8 cellular contexts compared by ENCODE assay signal in genomic region chr3:149575213-149575961, GRCh38.
DNase-seq lines count a peak whose midpoint lies in the region; ATAC-seq and TF ChIP-seq lines count a peak whose summit lies in the region.

No MANE protein-coding gene starts in this region.

- peak overlapping the region; percentile 64 for H3K27ac ChIP-seq in cardiac muscle cell
- peak overlapping the region; percentile 97 for H3K27ac ChIP-seq in smooth muscle cell (ENCODE audit: low read depth)

- peak overlapping the region; percentile 69 for H3K9ac ChIP-seq in smooth muscle cell (ENCODE audit: low read depth)

- H3K4me3 ChIP-seq in cardiac muscle cell (no peak overlapping the region), smooth muscle cell (no peak overlapping the region)

- peaks cover 2% of the 10 kb centered on the region for H3K36me3 Mint-ChIP-seq in T-helper 17 cell (ENCODE audit: low read depth)

- H2AFZ ChIP-seq in smooth muscle cell (ENCODE audit: low read depth): no peak overlapping the region

- no peak overlapping the region for H3K4me3 Mint-ChIP-seq in T-helper 17 cell

- H3K27ac Mint-ChIP-seq in T-helper 17 cell: peak overlapping the region; percentile 51

- peak overlapping the region; percentile 82 for H3K4me2 ChIP-seq in smooth muscle cell

- ATAC-seq in T-helper 17 cell (no peak), HG03565 (IDR thresholded peaks at IDR 0.05; ENCODE audit: unreplicated experiment) (no peak), HG02870 (IDR thresholded peaks at IDR 0.05; ENCODE audit: unreplicated experiment) (no peak)

- 17% methylated on average over 7 of the region's 7 CpGs for WGBS in smooth muscle cell (ENCODE audit: low lambda C conversion rate)

- H3K27me3 ChIP-seq in cardiac muscle cell (no peaks in the 10 kb centered on the region), smooth muscle cell (ENCODE audit: low read depth) (no peaks in the 10 kb centered on the region)

- H3K4me1 Mint-ChIP-seq in T-helper 17 cell: peaks cover 14% of the 10 kb centered on the region

- TF ChIP-seq CTCF in cardiac muscle cell (IDR thresholded peaks at IDR 0.05; ENCODE audit: low read depth, low read length): no peak
- TF ChIP-seq CTCF in smooth muscle cell (IDR thresholded peaks at IDR 0.05; ENCODE audit: borderline replicate concordance, insufficient read depth, poor library complexity, severe bottlenecking): no peak

- H3K9me3 ChIP-seq in T-helper 17 cell (ENCODE audit: control insufficient read depth, low read length, poor library complexity, severe bottlenecking) (no peaks in the 10 kb centered on the region), cardiac muscle cell (ENCODE audit: low read depth) (no peaks in the 10 kb centered on the region), smooth muscle cell (replicated peaks; ENCODE audit: low read depth) (no peaks in the 10 kb centered on the region)

- peaks cover 39% of the 10 kb centered on the region for H3F3A ChIP-seq in smooth muscle cell (ENCODE audit: low read depth)

- peaks cover 17% of the 10 kb centered on the region for H4K20me1 ChIP-seq in smooth muscle cell (ENCODE audit: low read depth)

- H3K4me1 ChIP-seq in cardiac muscle cell (ENCODE audit: low read depth) (peaks cover 46% of the 10 kb centered on the region), smooth muscle cell (ENCODE audit: low read depth) (peaks cover 32% of the 10 kb centered on the region)

- DNase-seq in GOT3 (lab: John Stamatoyannopoulos, UW): peak; percentile 74
- no peak for DNase-seq in T-helper 17 cell
- DNase-seq in cardiac muscle cell (ENCODE audit: low read depth in 1 of 2, low spot score in 1 of 2): peak in 1 of 2 donors; percentile 94
- DNase-seq in smooth muscle cell (lab: John Stamatoyannopoulos, UW; ENCODE audit: unreplicated experiment): no peak
- no peak for DNase-seq in activated CD4-positive, alpha-beta T cell treated with anti-CD3 and anti-CD28 coated beads for 1 hour
- DNase-seq in stimulated activated naive CD4-positive, alpha-beta T cell (lab: John Stamatoyannopoulos, UW): no peak

- H3K79me2 ChIP-seq in smooth muscle cell (ENCODE audit: low read depth): peaks cover 77% of the 10 kb centered on the region

- no peaks in the 10 kb centered on the region for H3K36me3 ChIP-seq in cardiac muscle cell
- no peaks in the 10 kb centered on the region for H3K36me3 ChIP-seq in smooth muscle cell (ENCODE audit: low read depth)

- peaks cover 13% of the 10 kb centered on the region for H3K27me3 Mint-ChIP-seq in T-helper 17 cell
